8 cellular contexts compared by ENCODE assay signal in genomic region chr10:13272164-13272571, GRCh38.
DNase-seq lines count a peak whose midpoint lies in the region; ATAC-seq and TF ChIP-seq lines count a peak whose summit lies in the region.

No MANE protein-coding gene starts in this region.

- in situ Hi-C loops in GM13976 (cut with MboI; ENCODE audit: low sequenced_read_pairs, unreplicated experiment), result no loop called here

- TF ChIP-seq CTCF in GM13976 (IDR thresholded peaks at IDR 0.05; ENCODE audit: borderline replicate concordance, control extremely low read depth, extremely low read depth, insufficient read depth, missing control alignments), result no peak

- DNase-seq in NCI-H2107 treated with DMSO at 0.1 percent for 48 hours (lab: John Stamatoyannopoulos, UW; ENCODE audit: unreplicated experiment) (peak; percentile 9), foreskin melanocyte (peak; percentile 14), putamen (ENCODE audit: low spot score) (peak; percentile 76), GM13976 (ENCODE audit: low spot score) (no peak)
- DNase-seq in activated effector memory CD4-positive, alpha-beta T cell treated with Interleukin-2 at 50 U/mL for 16 hours, result no peak
- DNase-seq in stimulated activated naive CD8-positive, alpha-beta T cell treated with anti-CD3 and anti-CD28 coated beads, Interleukin-15, Interleukin-2, amounts not matched to agents 100 U/mL and 50 U/mL, for 24 hours, result no peak

- ATAC-seq in GM18909 (IDR thresholded peaks at IDR 0.05; ENCODE audit: poor library complexity, unreplicated experiment) (peak; percentile 20), HG03442 (IDR thresholded peaks at IDR 0.05; ENCODE audit: unreplicated experiment) (no peak)
- ATAC-seq in stimulated activated naive CD8-positive, alpha-beta T cell treated with anti-CD3 and anti-CD28 coated beads, Interleukin-15, Interleukin-2, amounts not matched to agents 100 U/mL and 50 U/mL, for 24 hours, result no peak

Comparison
In these comparisons a context has a peak if more than half of its experiments do, and no peak if none do; other contexts are left out.
1. DNase-seq: peak in NCI-H2107 treated with DMSO at 0.1 percent for 48 hours (single experiment), foreskin melanocyte (single experiment) and putamen (single experiment); none in activated effector memory CD4-positive, alpha-beta T cell treated with Interleukin-2 at 50 U/mL for 16 hours (single experiment), stimulated activated naive CD8-positive, alpha-beta T cell treated with anti-CD3 and anti-CD28 coated beads, Interleukin-15, Interleukin-2, amounts not matched to agents 100 U/mL and 50 U/mL, for 24 hours (single experiment) and GM13976 (single experiment).